ENCODE assay signal across 33 cellular contexts in genomic region chr2:17010104-17010503, GRCh38.
"Had no signal": no experiment of that assay in that cellular context is flagged by ENCODE, and none has a peak within 500 bp of the region (broad histone marks: within the 10 kb centered on the region; RNA-seq: fewer than 3 reads in every experiment).

No MANE protein-coding gene starts in this region.

- H3K9me3 ChIP-seq: adrenal gland, ascending aorta, body of pancreas, breast epithelium had no signal

- H3K4me3 ChIP-seq: adrenal gland, ascending aorta, body of pancreas, breast epithelium, cardiac muscle cell had no signal

- H3K27ac ChIP-seq: adrenal gland, ascending aorta, body of pancreas, brain microvascular endothelial cell, breast epithelium, cardiac muscle cell had no signal

- H3K4me1 ChIP-seq: adrenal gland, ascending aorta, body of pancreas, breast epithelium had no signal

- H3K36me3 ChIP-seq: adrenal gland, ascending aorta, brain microvascular endothelial cell, breast epithelium, cardiac muscle cell had no signal

- DNase-seq: activated effector memory CD4-positive, alpha-beta T cell treated with anti-CD3 and anti-CD28 coated beads, Interleukin-2, amount 50 U/mL, for 16 hours; activated effector memory CD4-positive, alpha-beta T cell treated with Interleukin-2 at 50 U/mL for 16 hours; activated gamma-delta T cell; activated gamma-delta T cell treated with Interleukin-2 at 50 U/mL for 16 hours; activated naive CD4-positive, alpha-beta T cell; activated naive CD4-positive, alpha-beta T cell treated with anti-CD3 and anti-CD28 coated beads for 36 hours; activated naive CD4-positive, alpha-beta T cell treated with anti-CD3 and anti-CD28 coated beads, Interleukin-2, amount 10 ng/mL, durations not matched to agents 7 days and 5 days; activated naive CD4-positive, alpha-beta T cell treated with anti-CD3 and anti-CD28 coated beads, Interleukin-2, amount 50 U/mL, for 16 hours; activated naive CD4-positive, alpha-beta T cell treated with Interleukin-2 at 50 U/mL for 16 hours; activated naive CD8-positive, alpha-beta T cell treated with anti-CD3 and anti-CD28 coated beads for 36 hours; activated naive CD8-positive, alpha-beta T cell treated with anti-CD3 and anti-CD28 coated beads, Interleukin-2, amount 10 ng/mL, durations not matched to agents 7 days and 5 days; activated naive CD8-positive, alpha-beta T cell treated with anti-CD3 and anti-CD28 coated beads, Interleukin-2, amount 50 U/mL, for 24 hours; activated T-cell treated with anti-CD3 and anti-CD28 coated beads, Interleukin-2, amount 50 U/mL, for 4 hours; activated T-cell treated with anti-CD3 and anti-CD28 coated beads, Interleukin-2, amount 50 U/mL, for 48 hours; activated T-cell treated with anti-CD3 and anti-CD28 coated beads, Interleukin-2, amount 50 U/mL, for 72 hours; adrenal gland; amniotic stem cell; amygdala; anterior cingulate cortex; aorta; body of pancreas; brain microvascular endothelial cell; caudate nucleus; central memory CD4-positive, alpha-beta T cell; cerebellar nuclear complex had no signal

- FAIRE-seq: astrocyte, bronchial epithelial cell, colon had no signal

- H3K27me3 ChIP-seq: adrenal gland, ascending aorta, body of pancreas, brain microvascular endothelial cell, breast epithelium, cardiac muscle cell had no signal

- ATAC-seq: activated naive CD4-positive, alpha-beta T cell treated with anti-CD3 and anti-CD28 coated beads, Interleukin-2, amount 50 U/mL, for 72 hours; activated naive CD8-positive, alpha-beta T cell treated with anti-CD3 and anti-CD28 coated beads, Interleukin-2, amount 50 U/mL, for 24 hours; activated T-cell treated with anti-CD3 and anti-CD28 coated beads, Interleukin-2, amount 50 U/mL, for 4 hours; activated T-cell treated with anti-CD3 and anti-CD28 coated beads, Interleukin-2, amount 50 U/mL, for 72 hours; activated T-helper 17 cell treated with anti-CD3 and anti-CD28 coated beads, Interleukin-2, amount 50 U/mL, for 72 hours; body of pancreas had no signal
